ENCODE assay signal across 22 cellular contexts in genomic region chr12:69501154-69501895, GRCh38. TPM values are rescaled to one million over a fixed set of nuclear protein-coding genes. Genes with fewer than 3 reads are reported as not detected.
DNase-seq lines count a peak whose midpoint lies in the region; ATAC-seq, FAIRE-seq and TF ChIP-seq lines count a peak whose summit lies in the region.
"Had no signal": no experiment of that assay in that cellular context is flagged by ENCODE, and none has a peak within 500 bp of the region (broad histone marks: within the 10 kb centered on the region; RNA-seq: fewer than 3 reads in every experiment).

No MANE protein-coding gene starts in this region.

- H3K27me3 Mint-ChIP-seq in astrocyte (ENCODE audit: low read depth, unreplicated experiment) (no peaks in the 10 kb centered on the region), type B pancreatic cell (no peaks in the 10 kb centered on the region)
- H3K27me3 Mint-ChIP-seq: activated naive CD8-positive, alpha-beta T cell treated with anti-CD3 and anti-CD28 coated beads, Interleukin-2, amount 10 ng/mL, durations not matched to agents 7 days and 5 days; activated T-cell treated with anti-CD3 and anti-CD28 coated beads, Interleukin-2, amount 50 U/mL, for 24 hours; stimulated activated naive B cell treated with anti-CD40 and anti-IgM and Interleukin-4, amounts not matched to agents 10 μg/mL and 1 μg/mL and 100 μg/mL, for 72 hours had no signal

- no peak overlapping the region for H2BK15ac ChIP-seq in IMR-90 (ENCODE audit: low read depth, low read length)

- peak overlapping the region; percentile 62 for H2BK5ac ChIP-seq in IMR-90 (ENCODE audit: low read depth, low read length, poor library complexity, severe bottlenecking)

- intact Hi-C loops in IMR-90 (cut with micrococcal nuclease) = no loop called here

- TF ChIP-seq RAD21 in IMR-90 (IDR thresholded peaks at IDR 0.05; ENCODE audit: low read length) = no peak

- H4K91ac ChIP-seq in IMR-90 (ENCODE audit: insufficient read depth, low read depth, low read length) = no peak overlapping the region

- peak overlapping the region; percentile 26; the same call in 1 of the 2 replicates for H3K4me2 ChIP-seq in IMR-90 (ENCODE audit: low read depth, low read length)
- peak overlapping the region; percentile 73 for H3K4me2 ChIP-seq in astrocyte (ENCODE audit: low read length)

- dilution Hi-C loops in IMR-90 (cut with HindIII; ENCODE audit: low sequenced_read_pairs, unreplicated experiment) = no loop called here

- no CpG with 5 or more reads among the region's 5 CpGs for WGBS in IMR-90 (ENCODE audit: extremely low coverage in 2 of 2, insufficient read length in 1 of 2), 2 experiments

- CTCF ChIA-PET in IMR-90 (lab: Yijun Ruan, JAX) = interaction anchor here (0.5 to 0.6 kb wide), 2 partner anchors 53 to 1232 kb away, joined by 3 to 4 read pairs; no protein-coding TSS in a partner anchor

- H3K4me3 ChIP-seq in IMR-90 (ENCODE audit: insufficient read depth, low read depth, low read length) (no peak overlapping the region), astrocyte (ENCODE audit: insufficient read depth, low read depth, low read length) (peak overlapping the region; percentile 22)
- H3K4me3 ChIP-seq: skin epidermis, upper lobe of right lung had no signal

- H3K4me3 Mint-ChIP-seq in astrocyte (ENCODE audit: unreplicated experiment) (no peak overlapping the region), type B pancreatic cell (no peak overlapping the region)
- H3K4me3 Mint-ChIP-seq: activated naive CD8-positive, alpha-beta T cell treated with anti-CD3 and anti-CD28 coated beads, Interleukin-2, amount 10 ng/mL, durations not matched to agents 7 days and 5 days; activated T-cell treated with anti-CD3 and anti-CD28 coated beads, Interleukin-2, amount 50 U/mL, for 24 hours; immature natural killer cell; stimulated activated naive B cell treated with anti-CD40 and anti-IgM and Interleukin-4, amounts not matched to agents 10 μg/mL and 1 μg/mL and 100 μg/mL, for 72 hours had no signal

- no peak overlapping the region for H2AK9ac ChIP-seq in IMR-90 (replicated peaks; ENCODE audit: low read depth, low read length, poor library complexity)

- no peaks in the 10 kb centered on the region for H3K36me3 ChIP-seq in IMR-90 (ENCODE audit: control insufficient read depth, insufficient read depth, low read length)
- no peaks in the 10 kb centered on the region for H3K36me3 ChIP-seq in astrocyte (ENCODE audit: insufficient read depth, low read length)
- H3K36me3 ChIP-seq: upper lobe of right lung had no signal

- H2AFZ ChIP-seq in IMR-90 (replicated peaks; ENCODE audit: low read length, poor library complexity) (no peak overlapping the region), astrocyte (ENCODE audit: low read depth, low read length) (no peak overlapping the region)

- no peak overlapping the region for H3K23ac ChIP-seq in IMR-90 (ENCODE audit: low read depth, low read length)

- peak overlapping the region; percentile 8; the same call in 1 of the 2 replicates for H3K4ac ChIP-seq in IMR-90 (ENCODE audit: low read depth, low read length)

- no peak overlapping the region; the same call in 1 of the 2 replicates for H3K14ac ChIP-seq in IMR-90 (replicated peaks; ENCODE audit: low read depth, low read length)

- DNase-seq in AG08395 (ENCODE audit: low spot score) (peak; percentile 37), IMR-90 (peak; percentile 30), astrocyte (ENCODE audit: low read depth) (peak; percentile 71), kidney tubule cell (ENCODE audit: low spot score) (peak; percentile 37), type B pancreatic cell (ENCODE audit: extremely low spot score, unreplicated experiment) (no peak), HUDEP-2 (lab: John Stamatoyannopoulos, UW; ENCODE audit: unreplicated experiment in 76 of 76) (no peak), T-helper 9 cell (no peak)
- no peak for DNase-seq in activated CD4-positive, alpha-beta T cell treated with anti-CD3 and anti-CD28 coated beads for 4 hours
- DNase-seq: activated CD4-positive, alpha-beta T cell treated with anti-CD3 and anti-CD28 coated beads, Interleukin-2, amount 50 U/mL, for 4 hours; activated naive CD8-positive, alpha-beta T cell treated with anti-CD3 and anti-CD28 coated beads, Interleukin-2, amount 10 ng/mL, durations not matched to agents 7 days and 5 days; activated T-cell treated with anti-CD3 and anti-CD28 coated beads, Interleukin-2, amount 50 U/mL, for 24 hours; glutamatergic neuron; immature natural killer cell; Karpas-422; midbrain; NCI-H1436; NCI-H345; stimulated activated naive B cell treated with anti-CD40 and anti-IgM and Interleukin-4, amounts not matched to agents 10 μg/mL and 1 μg/mL and 100 μg/mL, for 72 hours; upper lobe of right lung had no signal

- H3K9ac ChIP-seq in IMR-90 (ENCODE audit: low read depth, low read length) = no peak overlapping the region
- H3K9ac ChIP-seq in astrocyte (ENCODE audit: low read length) = peak overlapping the region; percentile 23

- peaks cover 66% of the 10 kb centered on the region for H3K4me1 Mint-ChIP-seq in astrocyte (ENCODE audit: low read depth, unreplicated experiment)
- peaks cover 10% of the 10 kb centered on the region for H3K4me1 Mint-ChIP-seq in type B pancreatic cell (ENCODE audit: unreplicated experiment)

- H3K36me3 Mint-ChIP-seq in astrocyte (ENCODE audit: low read depth, unreplicated experiment) (peaks cover 6% of the 10 kb centered on the region), type B pancreatic cell (peaks cover 6% of the 10 kb centered on the region)
- H3K36me3 Mint-ChIP-seq: immature natural killer cell had no signal

- peaks cover 15% of the 10 kb centered on the region for H3K9me1 ChIP-seq in IMR-90 (ENCODE audit: insufficient read depth, low read length)

- H4K5ac ChIP-seq in IMR-90 (ENCODE audit: low read depth, low read length) = no peak overlapping the region

- H3K4me1 ChIP-seq in IMR-90 (ENCODE audit: control insufficient read depth, insufficient read depth, low read length) (peaks cover 4% of the 10 kb centered on the region), astrocyte (ENCODE audit: insufficient read depth, low read length) (peaks cover 46% of the 10 kb centered on the region)

- H3K27me3 ChIP-seq in IMR-90 (ENCODE audit: control insufficient read depth, insufficient read depth, low read length) = no peaks in the 10 kb centered on the region
- no peaks in the 10 kb centered on the region for H3K27me3 ChIP-seq in astrocyte (ENCODE audit: insufficient read depth, low read length)
- H3K27me3 ChIP-seq: upper lobe of right lung had no signal

- no peak overlapping the region; the same call in 1 of the 2 replicates for H2AK5ac ChIP-seq in IMR-90 (ENCODE audit: low read depth, low read length)

- in situ Hi-C loops in IMR-90 (cut with MboI; ENCODE audit: low sequenced_read_pairs) = no loop called here

- H4K20me1 ChIP-seq in IMR-90 (ENCODE audit: insufficient read depth, low read length) = peaks cover 65% of the 10 kb centered on the region
- peaks cover 35% of the 10 kb centered on the region for H4K20me1 ChIP-seq in astrocyte (ENCODE audit: insufficient read depth, low read length)

- POLR2A ChIA-PET in IMR-90 (lab: Charles Lee; ENCODE audit: unreplicated experiment) = interaction anchor here (0.5 kb wide), 1 partner anchor 11 kb away, joined by 3 read pairs; no protein-coding TSS in a partner anchor

- ATAC-seq in IMR-90 (ENCODE audit: low read depth) = peak; percentile 15; the same call in 1 of the 2 replicates
- ATAC-seq: stimulated activated naive B cell treated with anti-CD40 and anti-IgM and Interleukin-4, amounts not matched to agents 10 μg/mL and 1 μg/mL and 100 μg/mL, for 72 hours; upper lobe of right lung had no signal

- no peak overlapping the region for H4K8ac ChIP-seq in IMR-90 (ENCODE audit: low read depth in 2 of 2, low read length in 2 of 2)

- H3K9me3 Mint-ChIP-seq in astrocyte (ENCODE audit: unreplicated experiment) (no peaks in the 10 kb centered on the region), type B pancreatic cell (no peaks in the 10 kb centered on the region)
- H3K9me3 Mint-ChIP-seq: activated naive CD8-positive, alpha-beta T cell treated with anti-CD3 and anti-CD28 coated beads, Interleukin-2, amount 10 ng/mL, durations not matched to agents 7 days and 5 days; activated T-cell treated with anti-CD3 and anti-CD28 coated beads, Interleukin-2, amount 50 U/mL, for 24 hours; immature natural killer cell had no signal

- H3K9me3 ChIP-seq in IMR-90 (ENCODE audit: control insufficient read depth, insufficient read depth, low read length) = no peaks in the 10 kb centered on the region
- no peaks in the 10 kb centered on the region for H3K9me3 ChIP-seq in astrocyte (ENCODE audit: insufficient read depth, low read depth, low read length)
- H3K9me3 ChIP-seq: upper lobe of right lung had no signal

- peaks cover 99% of the 10 kb centered on the region for H3K79me2 ChIP-seq in astrocyte (ENCODE audit: insufficient read depth, low read length)

- no peak overlapping the region for H3K56ac ChIP-seq in IMR-90 (ENCODE audit: extremely low read depth, insufficient read depth, low read length)

- H3K27ac ChIP-seq in IMR-90 (ENCODE audit: insufficient read depth, low read length) (no peak overlapping the region), astrocyte (ENCODE audit: low read depth, low read length) (peak overlapping the region; percentile 73)
- H3K27ac ChIP-seq: upper lobe of right lung had no signal

- no TSS peak for BruUV-seq in IMR-90 (replicated peaks; lab: Mats Ljungman, UMichigan)

- no peak for TF ChIP-seq POLR2A in IMR-90 (IDR thresholded peaks at IDR 0.05; ENCODE audit: low read depth, low read length)

- no peak overlapping the region for H2BK20ac ChIP-seq in IMR-90 (ENCODE audit: low read depth, low read length)

- no peak overlapping the region for H3K18ac ChIP-seq in IMR-90 (ENCODE audit: low read depth, low read length)

- TF ChIP-seq CTCF in IMR-90 (conservative IDR thresholded peaks at IDR 0.05; ENCODE audit: low read depth, low read length) (no peak), astrocyte (IDR thresholded peaks at IDR 0.05; ENCODE audit: insufficient read depth, low read depth, low read length) (no peak), type B pancreatic cell (conservative IDR thresholded peaks at IDR 0.05) (no peak)

- FAIRE-seq in astrocyte (lab: Jason Lieb, UNC) = no peak
- FAIRE-seq: endometrium, TTC549 had no signal

- H3K79me1 ChIP-seq in IMR-90 (ENCODE audit: low read depth in 1 of 2, low read length in 2 of 2) = peaks cover 34 to 73% of the 10 kb centered on the region in 2 experiments

- H2BK120ac ChIP-seq in IMR-90 (ENCODE audit: low read depth, low read length) = no peak overlapping the region

- peak overlapping the region; percentile 82 for H3K27ac Mint-ChIP-seq in astrocyte (ENCODE audit: unreplicated experiment)
- no peak overlapping the region for H3K27ac Mint-ChIP-seq in type B pancreatic cell
- H3K27ac Mint-ChIP-seq: activated naive CD8-positive, alpha-beta T cell treated with anti-CD3 and anti-CD28 coated beads, Interleukin-2, amount 10 ng/mL, durations not matched to agents 7 days and 5 days; activated T-cell treated with anti-CD3 and anti-CD28 coated beads, Interleukin-2, amount 50 U/mL, for 24 hours; stimulated activated naive B cell treated with anti-CD40 and anti-IgM and Interleukin-4, amounts not matched to agents 10 μg/mL and 1 μg/mL and 100 μg/mL, for 72 hours had no signal

RNA-seq across cellular contexts. Expression of gene FRS2, which starts 31.1 kb away (rescaled TPM):
- total RNA-seq in IMR-90 (2012; rRNA removed) (58.3 and 65.8 TPM in 2 replicates), astrocyte (54.1 and 60.9 TPM in 2 replicates), type B pancreatic cell (ENCODE audit: low replicate concordance) (39.5 and 41.2 TPM in 2 replicates)
- 12.4 and 13.0 TPM in 2 replicates for polyA plus RNA-seq in IMR-90 (2012; rRNA removed)
- polyA plus RNA-seq in IMR-90 (2012; cell fraction: cytosol; rRNA removed) = 2.9 and 5.7 TPM in 2 replicates
- polyA plus RNA-seq in IMR-90 (2012; cell fraction: nucleus; rRNA removed; ENCODE audit: low replicate concordance) = 4.4 and 27.1 TPM in 2 replicates

Comparison
In these comparisons a context has a peak if more than half of its experiments do, and no peak if none do; other contexts are left out.
1. DNase-seq: peak in AG08395 (single experiment), IMR-90 (single experiment), astrocyte (single experiment) and kidney tubule cell (single experiment); none in type B pancreatic cell (single experiment), activated CD4-positive, alpha-beta T cell treated with anti-CD3 and anti-CD28 coated beads for 4 hours (0 of 2), HUDEP-2 (0 of 76) and T-helper 9 cell (single experiment).